Comparison of ENCODE assay signal across 3 cellular contexts in genomic region chr3:27796365-27796875, GRCh38.
TF ChIP-seq lines count a peak whose summit lies in the region.

No MANE protein-coding gene starts in this region.

TF ChIP-seq in HepG2, 621 proteins besides CTCF, POLR2A, EP300 and RAD21:
- TF ChIP-seq ZNF782 (CRISPR knock-in tag; IDR thresholded peaks at IDR 0.05; ENCODE audit: borderline replicate concordance) = no peak
- TF ChIP-seq ATF7 (IDR thresholded peaks at IDR 0.05) = peak; percentile 27; the same call in 1 of the 2 replicates
- TF ChIP-seq ATF7 (CRISPR knock-in tag; IDR thresholded peaks at IDR 0.05) = no peak
- TF ChIP-seq FIP1L1 (IDR thresholded peaks at IDR 0.05; ENCODE audit: borderline replicate concordance, insufficient read depth, low read depth, low read length) = no peak
- TF ChIP-seq MTA1 (CRISPR knock-in tag; IDR thresholded peaks at IDR 0.05; ENCODE audit: borderline replicate concordance) = no peak
- peak; percentile 57; the same call in 1 of the 2 replicates for TF ChIP-seq CEBPB (IDR thresholded peaks at IDR 0.05; ENCODE audit: borderline replicate concordance, low read depth, low read length)
- TF ChIP-seq ATF4 (CRISPR knock-in tag; IDR thresholded peaks at IDR 0.05) = peak in 1 of 2 experiments; percentile 41; a peak in 1 of 4 replicates

TF ChIP-seq in IMR-90, 13 proteins besides CTCF, POLR2A, EP300 and RAD21:
- TF ChIP-seq CEBPB (IDR thresholded peaks at IDR 0.05; ENCODE audit: low read depth, low read length) (0 out of 2 replicates have a peak, but pooled peaks have one; percentile 35), MAZ (IDR thresholded peaks at IDR 0.05; ENCODE audit: borderline replicate concordance, low read depth, low read length) (no peak)

TF ChIP-seq in GM12878, 131 proteins besides CTCF, POLR2A, EP300 and RAD21:
- TF ChIP-seq RCOR1 (conservative IDR thresholded peaks at IDR 0.05; ENCODE audit: low read depth, low read length) = no peak
- no peak for TF ChIP-seq CBFB (IDR thresholded peaks at IDR 0.05; ENCODE audit: low read depth)
- TF ChIP-seq NKRF (conservative IDR thresholded peaks at IDR 0.05) = no peak
- no peak for TF ChIP-seq SP1 (IDR thresholded peaks at IDR 0.05; ENCODE audit: low read depth, low read length)
- TF ChIP-seq MTA3 (IDR thresholded peaks at IDR 0.05; ENCODE audit: borderline replicate concordance, low read length) = no peak
- TF ChIP-seq HCFC1 (IDR thresholded peaks at IDR 0.05; ENCODE audit: low read length) = no peak
- TF ChIP-seq SMC3 (IDR thresholded peaks at IDR 0.05; ENCODE audit: borderline replicate concordance, low read length) = no peak
- no peak for TF ChIP-seq SMAD1 (IDR thresholded peaks at IDR 0.05; ENCODE audit: low read depth, partially characterized antibody)
- TF ChIP-seq ZNF384 (IDR thresholded peaks at IDR 0.05; ENCODE audit: borderline replicate concordance, low read depth, low read length) = no peak
- no peak for TF ChIP-seq CBX3 (IDR thresholded peaks at IDR 0.05; ENCODE audit: borderline replicate concordance, low read depth)
- no peak for TF ChIP-seq MAX (IDR thresholded peaks at IDR 0.05; ENCODE audit: low read depth, low read length)
- TF ChIP-seq SUZ12 (IDR thresholded peaks at IDR 0.05; ENCODE audit: unreplicated experiment) = no peak
- no peak for TF ChIP-seq FOS (IDR thresholded peaks at IDR 0.05; ENCODE audit: borderline replicate concordance, extremely low read depth, insufficient read length)
- no peak for TF ChIP-seq NR2C2 (IDR thresholded peaks at IDR 0.05; ENCODE audit: borderline replicate concordance, control insufficient read depth, insufficient read length, low read depth)
- no peak for TF ChIP-seq HDAC2 (IDR thresholded peaks at IDR 0.05)
- no peak for TF ChIP-seq BACH1 (IDR thresholded peaks at IDR 0.05; ENCODE audit: borderline replicate concordance)
- no peak for TF ChIP-seq RB1 (IDR thresholded peaks at IDR 0.05; ENCODE audit: borderline replicate concordance)
- no peak for TF ChIP-seq KAT2A (conservative IDR thresholded peaks at IDR 0.05; ENCODE audit: control insufficient read depth, low read depth, low read length)
- no peak for TF ChIP-seq NFIC (IDR thresholded peaks at IDR 0.05; ENCODE audit: low read depth, low read length)
TF ChIP-seq in GM12878: peak in this region for 0.
